Comparison of ENCODE assay signal across 17 cellular contexts in genomic region chr12:123805119-123805518, GRCh38. TPM values are rescaled to one million over a fixed set of nuclear protein-coding genes. Genes with fewer than 3 reads are reported as not detected.
DNase-seq lines count a peak whose midpoint lies in the region; ATAC-seq and TF ChIP-seq lines count a peak whose summit lies in the region.
"Had no signal": no experiment of that assay in that cellular context is flagged by ENCODE, and none has a peak within 500 bp of the region (broad histone marks: within the 10 kb centered on the region; RNA-seq: fewer than 3 reads in every experiment).

No MANE protein-coding gene starts in this region.

- no peak for TF ChIP-seq RAD21 in IMR-90 (IDR thresholded peaks at IDR 0.05; ENCODE audit: low read length)

- H2BK20ac ChIP-seq in IMR-90 (ENCODE audit: low read depth, low read length): no peak overlapping the region

- H2BK15ac ChIP-seq in IMR-90 (ENCODE audit: low read depth, low read length): no peak overlapping the region

- no peak for TF ChIP-seq POLR2A in IMR-90 (IDR thresholded peaks at IDR 0.05; ENCODE audit: low read depth, low read length)

- H3K4me2 ChIP-seq in IMR-90 (ENCODE audit: low read depth, low read length) (no peak overlapping the region), trophoblast cell (ENCODE audit: low read length) (no peak overlapping the region)

- in situ Hi-C loops in IMR-90 (cut with MboI; ENCODE audit: low sequenced_read_pairs): loop anchor here (5.0 kb wide), 1 partner anchor 182 kb away; no protein-coding TSS in a partner anchor

- dilution Hi-C loops in IMR-90 (cut with HindIII; ENCODE audit: low sequenced_read_pairs, unreplicated experiment): no loop called here

- WGBS in IMR-90 (ENCODE audit: extremely low coverage in 2 of 2, insufficient read length in 1 of 2), 2 experiments: 45% methylated on average over 4 of the region's 7 CpGs; no CpG with 5 or more reads in 1 of the 2 experiments
- WGBS in trophoblast cell (ENCODE audit: extremely low coverage, insufficient coverage, insufficient read length): no CpG with 5 or more reads among the region's 7 CpGs

- TF ChIP-seq CTCF in IMR-90 (conservative IDR thresholded peaks at IDR 0.05; ENCODE audit: low read depth, low read length): no peak

- H3K18ac ChIP-seq in IMR-90 (ENCODE audit: low read depth, low read length) (no peak overlapping the region), trophoblast cell (ENCODE audit: low read length) (no peak overlapping the region)

- H2BK5ac ChIP-seq in IMR-90 (ENCODE audit: low read depth, low read length, poor library complexity, severe bottlenecking) (no peak overlapping the region), trophoblast cell (ENCODE audit: low read depth, low read length, poor library complexity) (no peak overlapping the region)

- no peaks in the 10 kb centered on the region for H3K4me1 ChIP-seq in IMR-90 (ENCODE audit: control insufficient read depth, insufficient read depth, low read length)
- no peaks in the 10 kb centered on the region for H3K4me1 ChIP-seq in trophoblast cell (ENCODE audit: control insufficient read depth in 1 of 2, insufficient read depth in 2 of 2, low read length in 2 of 2)
- H3K4me1 ChIP-seq: Peyer's patch had no signal

- H4K5ac ChIP-seq in IMR-90 (ENCODE audit: low read depth, low read length): no peak overlapping the region

- H3K27me3 ChIP-seq in IMR-90 (ENCODE audit: control insufficient read depth, insufficient read depth, low read length) (peaks cover 9% of the 10 kb centered on the region; the same call in 1 of the 2 replicates), trophoblast cell (ENCODE audit: insufficient read depth, low read length) (no peaks in the 10 kb centered on the region)
- H3K27me3 ChIP-seq: Peyer's patch had no signal

- H3K23ac ChIP-seq in IMR-90 (ENCODE audit: low read depth, low read length) (no peak overlapping the region; the same call in 1 of the 2 replicates), trophoblast cell (ENCODE audit: low read length) (no peak overlapping the region)

- no peak overlapping the region for H3K27ac ChIP-seq in IMR-90 (ENCODE audit: insufficient read depth, low read length)
- no peak overlapping the region for H3K27ac ChIP-seq in trophoblast cell (ENCODE audit: low read depth, low read length)
- H3K27ac ChIP-seq: Peyer's patch had no signal

- H2BK120ac ChIP-seq in IMR-90 (ENCODE audit: low read depth, low read length) (no peak overlapping the region), trophoblast cell (ENCODE audit: insufficient read depth, low read length, poor library complexity) (no peak overlapping the region)

- no peak overlapping the region for H4K12ac ChIP-seq in trophoblast cell (ENCODE audit: low read depth, low read length)

- H4K20me1 ChIP-seq in IMR-90 (ENCODE audit: insufficient read depth, low read length): no peaks in the 10 kb centered on the region

- no peak overlapping the region for H3K56ac ChIP-seq in IMR-90 (ENCODE audit: extremely low read depth, insufficient read depth, low read length)

- H3K4ac ChIP-seq in IMR-90 (ENCODE audit: low read depth, low read length): no peak overlapping the region
- no peak overlapping the region for H3K4ac ChIP-seq in trophoblast cell (ENCODE audit: low read depth, low read length)

- CTCF ChIA-PET in IMR-90 (lab: Yijun Ruan, JAX): no interaction called here

- H3K36me3 ChIP-seq in IMR-90 (ENCODE audit: control insufficient read depth, insufficient read depth, low read length): no peaks in the 10 kb centered on the region
- H3K36me3 ChIP-seq in trophoblast cell (ENCODE audit: control insufficient read depth in 1 of 2, insufficient read depth in 2 of 2, low read length in 2 of 2): no peaks in the 10 kb centered on the region
- H3K36me3 ChIP-seq: Peyer's patch had no signal

- intact Hi-C loops in IMR-90 (cut with micrococcal nuclease): no loop called here

- no peak for ATAC-seq in IMR-90 (ENCODE audit: low read depth)

- H3K14ac ChIP-seq in IMR-90 (replicated peaks; ENCODE audit: low read depth, low read length) (no peak overlapping the region), trophoblast cell (ENCODE audit: low read length) (no peak overlapping the region)

- no peak overlapping the region for H2AK5ac ChIP-seq in IMR-90 (ENCODE audit: low read depth, low read length)
- no peak overlapping the region for H2AK5ac ChIP-seq in trophoblast cell (ENCODE audit: low read length)

- no peaks in the 10 kb centered on the region for H3K9me1 ChIP-seq in IMR-90 (ENCODE audit: insufficient read depth, low read length)

- H2BK12ac ChIP-seq in trophoblast cell (ENCODE audit: low read length): peak overlapping the region; percentile 2

- BruUV-seq in IMR-90 (replicated peaks; lab: Mats Ljungman, UMichigan): no TSS peak

- H3K4me3 ChIP-seq in IMR-90 (ENCODE audit: insufficient read depth, low read depth, low read length): no peak overlapping the region
- no peak overlapping the region for H3K4me3 ChIP-seq in trophoblast cell (ENCODE audit: low read depth, low read length)
- H3K4me3 ChIP-seq: Peyer's patch had no signal

- no peaks in the 10 kb centered on the region for H3K79me2 ChIP-seq in trophoblast cell (ENCODE audit: control insufficient read depth, insufficient read depth, low read length, poor library complexity)

- H3K9me3 ChIP-seq in IMR-90 (ENCODE audit: control insufficient read depth, insufficient read depth, low read length): no peaks in the 10 kb centered on the region
- peaks cover 9% of the 10 kb centered on the region for H3K9me3 ChIP-seq in trophoblast cell (ENCODE audit: insufficient read depth, low read depth, low read length)
- H3K9me3 ChIP-seq: Peyer's patch had no signal

- H2AFZ ChIP-seq in IMR-90 (replicated peaks; ENCODE audit: low read length, poor library complexity) (peak overlapping the region; percentile 52), trophoblast cell (ENCODE audit: insufficient read depth, low read length, poor library complexity) (no peak overlapping the region)

- H3K9ac ChIP-seq in IMR-90 (ENCODE audit: low read depth, low read length) (no peak overlapping the region), trophoblast cell (ENCODE audit: low read length) (no peak overlapping the region)

- H4K8ac ChIP-seq in IMR-90 (ENCODE audit: low read depth in 2 of 2, low read length in 2 of 2) (no peak overlapping the region), trophoblast cell (ENCODE audit: low read depth, low read length) (no peak overlapping the region)

- H3K79me1 ChIP-seq in IMR-90 (ENCODE audit: low read depth in 1 of 2, low read length in 2 of 2): no peaks in the 10 kb centered on the region
- no peaks in the 10 kb centered on the region for H3K79me1 ChIP-seq in trophoblast cell (ENCODE audit: low read length)

- POLR2A ChIA-PET in IMR-90 (lab: Charles Lee; ENCODE audit: unreplicated experiment): no interaction called here

- DNase-seq in IMR-90: no peak
- peak; percentile 36 for DNase-seq in NCI-H1694 treated with DMSO at 0.1 percent for 48 hours (lab: John Stamatoyannopoulos, UW)
- peak; percentile 5 for DNase-seq in cerebellum (ENCODE audit: low spot score)
- DNase-seq in trophoblast cell: no peak
- no peak for DNase-seq in inferior parietal cortex (ENCODE audit: extremely low spot score)
- DNase-seq in stimulated activated naive CD4-positive, alpha-beta T cell treated with Interleukin-2 at 50 U/mL for 16 hours (lab: John Stamatoyannopoulos, UW): no peak
- DNase-seq in HPDE6-E6E7 (ENCODE audit: extremely low spot score): no peak
- DNase-seq: ACHN, COR-L47, DMS 273 treated with DMSO at 0.1 percent for 48 hours, HCEC 1CT, NCI-H1105 treated with DMSO at 0.1 percent for 48 hours, NCI-H187, NCI-H2171, NCI-H526 treated with DMSO at 0.1 percent for 48 hours, Peyer's patch, SW 1271 had no signal

- H2AK9ac ChIP-seq in IMR-90 (replicated peaks; ENCODE audit: low read depth, low read length, poor library complexity): no peak overlapping the region

- no peak overlapping the region for H4K91ac ChIP-seq in IMR-90 (ENCODE audit: insufficient read depth, low read depth, low read length)
- H4K91ac ChIP-seq in trophoblast cell (ENCODE audit: low read depth, low read length): no peak overlapping the region

TF ChIP-seq in IMR-90, 13 proteins besides CTCF, POLR2A, EP300 and RAD21:
- no peak for TF ChIP-seq CEBPB (IDR thresholded peaks at IDR 0.05; ENCODE audit: low read depth, low read length)
- no peak for TF ChIP-seq USF2 (IDR thresholded peaks at IDR 0.05; ENCODE audit: low read depth, low read length)
- TF ChIP-seq FOS (IDR thresholded peaks at IDR 0.05; ENCODE audit: low read depth, low read length): no peak

RNA-seq across cellular contexts. Expression of gene DNAH10, which starts 43.0 kb away (rescaled TPM):
- 0.18 and 0.28 TPM in 2 replicates for total RNA-seq in IMR-90 (2012; rRNA removed)
- polyA plus RNA-seq in IMR-90 (2012; rRNA removed): 0.22 TPM in 2 replicates
- 0.16 and 0.18 TPM in 2 replicates for polyA plus RNA-seq in IMR-90 (2012; cell fraction: cytosol; rRNA removed)
- 0.45 and 0.58 TPM in 2 replicates for polyA plus RNA-seq in IMR-90 (2012; cell fraction: nucleus; rRNA removed; ENCODE audit: low replicate concordance)
- 2.1 TPM for total RNA-seq in cerebellum
- polyA plus RNA-seq in trophoblast cell (2013): 2.6 and 3.3 TPM in 2 replicates

Comparison
In these comparisons a context has a peak if more than half of its experiments do, and no peak if none do; other contexts are left out.
1. DNase-seq: peak in NCI-H1694 treated with DMSO at 0.1 percent for 48 hours (single experiment) and cerebellum (single experiment); none in IMR-90 (single experiment), trophoblast cell (0 of 2), inferior parietal cortex (single experiment), stimulated activated naive CD4-positive, alpha-beta T cell treated with Interleukin-2 at 50 U/mL for 16 hours (single experiment) and HPDE6-E6E7 (single experiment).